In the genomic region with DNA sequence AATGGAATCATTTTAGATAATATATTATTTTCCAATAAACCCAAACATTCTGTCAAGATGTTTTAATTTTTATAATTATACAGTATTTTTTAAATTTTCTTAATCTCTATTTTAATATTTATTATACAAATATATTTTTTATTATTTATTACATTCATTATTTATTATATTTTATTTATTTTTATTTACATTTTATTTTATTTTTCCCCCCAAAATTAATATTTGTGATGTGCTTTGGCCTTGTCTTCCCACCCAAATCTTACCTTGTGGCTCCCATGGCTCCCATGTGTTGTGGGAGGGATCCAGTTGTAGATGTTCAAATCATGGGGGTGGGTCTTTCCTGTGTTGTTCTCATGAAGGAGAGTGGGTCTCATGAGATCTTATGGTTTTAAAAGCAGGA, we compare ENCODE assay signal across 20 cellular contexts.
DNase-seq lines count a peak whose midpoint lies in the region; FAIRE-seq lines count a peak whose summit lies in the region.
"Had no signal": no experiment of that assay in that cellular context is flagged by ENCODE, and none has a peak within 500 bp of the region (broad histone marks: within the 10 kb centered on the region; RNA-seq: fewer than 3 reads in every experiment).

No MANE protein-coding gene starts in this region.

- no peak overlapping the region for H3K18ac ChIP-seq in mesenchymal stem cell (ENCODE audit: low read depth in 1 of 2, low read length in 2 of 2)

- no peak overlapping the region for H2BK12ac ChIP-seq in mesenchymal stem cell (ENCODE audit: low read length in 2 of 2)

- no peak overlapping the region for H2AFZ ChIP-seq in mesenchymal stem cell (ENCODE audit: low read depth, low read length)
- H2AFZ ChIP-seq: GM23248 had no signal

- no peak overlapping the region for H3K27ac ChIP-seq in mesenchymal stem cell (ENCODE audit: low read length, poor library complexity, severe bottlenecking)
- H3K27ac ChIP-seq: GM23248 had no signal

- H3K4me3 ChIP-seq in mesenchymal stem cell (ENCODE audit: insufficient read depth in 1 of 2, low read depth in 1 of 2, low read length in 2 of 2): no peak overlapping the region
- H3K4me3 ChIP-seq: GM23248, HAP-1 had no signal

- H3K79me1 ChIP-seq in mesenchymal stem cell (replicated peaks; ENCODE audit: low read length, poor library complexity, severe bottlenecking): no peaks in the 10 kb centered on the region

- DNase-seq in RCC 7860 (ENCODE audit: low spot score) (no peak), mesenchymal stem cell (no peak), NCI-H82 treated with DMSO at 0.1 percent for 48 hours (lab: John Stamatoyannopoulos, UW; ENCODE audit: unreplicated experiment) (no peak), epidermal melanocyte (ENCODE audit: insufficient read length, low spot score) (no peak)
- DNase-seq in effector CD8-positive, alpha-beta T cell (lab: John Stamatoyannopoulos, UW): no peak
- DNase-seq: ACHN; BE2C; C1 segment of cervical spinal cord; CD4-positive, CD25-positive, alpha-beta regulatory T cell; CD8-positive, alpha-beta memory T cell; COR-L47; DMS 273 treated with DMSO at 0.1 percent for 48 hours; DMS53; DND-41; EL; GM23248 had no signal

- no peak overlapping the region for H4K91ac ChIP-seq in mesenchymal stem cell (ENCODE audit: low read length)

- H3K9ac ChIP-seq in mesenchymal stem cell (ENCODE audit: low read length): no peak overlapping the region
- H3K9ac ChIP-seq: GM23248 had no signal

- no peaks in the 10 kb centered on the region for H3K9me3 ChIP-seq in mesenchymal stem cell (ENCODE audit: control insufficient read depth, low read length)
- H3K9me3 ChIP-seq: BE2C, HAP-1 had no signal

- no peaks in the 10 kb centered on the region for H3K36me3 ChIP-seq in mesenchymal stem cell (ENCODE audit: control insufficient read depth in 1 of 2, insufficient read depth in 2 of 2, low read depth in 1 of 2, low read length in 2 of 2)
- H3K36me3 ChIP-seq: BE2C, HAP-1 had no signal

- no peak overlapping the region for H3K14ac ChIP-seq in mesenchymal stem cell (ENCODE audit: low read length in 2 of 2)

- H3K27me3 ChIP-seq in mesenchymal stem cell (ENCODE audit: control insufficient read depth in 1 of 2, insufficient read depth in 1 of 2, low read length in 2 of 2): no peaks in the 10 kb centered on the region
- H3K27me3 ChIP-seq: BE2C had no signal

- H2BK15ac ChIP-seq in mesenchymal stem cell (ENCODE audit: low read depth, poor library complexity, severe bottlenecking): no peak overlapping the region

- H2BK5ac ChIP-seq in mesenchymal stem cell (ENCODE audit: low read depth, low read length, poor library complexity, severe bottlenecking): peak overlapping the region; percentile 31

- H3K23ac ChIP-seq in mesenchymal stem cell (ENCODE audit: low read length in 2 of 2): no peak overlapping the region

- H2AK5ac ChIP-seq in mesenchymal stem cell (ENCODE audit: low read length, severe bottlenecking): no peak overlapping the region

- H3K4me2 ChIP-seq in mesenchymal stem cell (ENCODE audit: low read length, poor library complexity, severe bottlenecking): no peak overlapping the region

- no peak overlapping the region for H3K4ac ChIP-seq in mesenchymal stem cell (ENCODE audit: low read depth in 1 of 2, low read length in 2 of 2)

- H4K8ac ChIP-seq in mesenchymal stem cell (ENCODE audit: low read length): no peak overlapping the region

- no peak overlapping the region for H2BK120ac ChIP-seq in mesenchymal stem cell (ENCODE audit: low read depth, low read length)

- FAIRE-seq in RCC 7860 (lab: Jason Lieb, UNC) (peak; percentile 77), endometrium (lab: Jason Lieb, UNC) (peak; percentile 80)
- FAIRE-seq: GM12891, GM19239 had no signal

- H3K4me1 ChIP-seq in mesenchymal stem cell (ENCODE audit: control insufficient read depth, insufficient read depth, low read depth, low read length): no peaks in the 10 kb centered on the region
- H3K4me1 ChIP-seq: BE2C, HAP-1 had no signal
